In genomic region chr12:79935624-79936040, GRCh38 we compare ENCODE assay signal across 8 cellular contexts. TPM values are rescaled to one million over a fixed set of nuclear protein-coding genes. Genes with fewer than 3 reads are reported as not detected.
A peak's percentile ranks its signal among the peaks of the same experiment; 100 is the strongest.
DNase-seq lines count a peak whose midpoint lies in the region; ATAC-seq, FAIRE-seq and TF ChIP-seq lines count a peak whose summit lies in the region.

No MANE protein-coding gene starts in this region.

- DNase-seq in DND-41 = no peak
- peak; percentile 35 for DNase-seq in SW480 (ENCODE audit: low spot score)
- DNase-seq in fibroblast of pulmonary artery (ENCODE audit: low read depth) = peak; percentile 40
- no peak for DNase-seq in pancreas
- no peak for DNase-seq in globus pallidus (ENCODE audit: low spot score)
- DNase-seq in stimulated activated CD4-positive, alpha-beta T cell treated with anti-CD3 and anti-CD28 coated beads, Interleukin-4, amount 100 ng/mL, for 4 hours = no peak

- WGBS in pancreas, 2 donors = 0 to 1% methylated on average over 6 of the region's 6 CpGs

- H3K9me3 ChIP-seq in DND-41 (ENCODE audit: insufficient read depth, low read length, severe bottlenecking) = no peaks in the 10 kb centered on the region
- no peaks in the 10 kb centered on the region for H3K9me3 ChIP-seq in pancreas

- intact Hi-C loops in pancreas (cut with DNase I) = no loop called here

- ATAC-seq in DND-41 (ENCODE audit: insufficient read depth, low read depth) = no peak
- peak; percentile 25 for ATAC-seq in GM19455 (IDR thresholded peaks at IDR 0.05; ENCODE audit: unreplicated experiment)
- ATAC-seq in HG03457 (IDR thresholded peaks at IDR 0.05; ENCODE audit: unreplicated experiment) = peak; percentile 8
- peak in 2 of 4 donors; percentile 6 to 7 for ATAC-seq in pancreas

- H3K36me3 ChIP-seq in DND-41 (ENCODE audit: insufficient read depth, low read length) (no peaks in the 10 kb centered on the region; the same call in 1 of the 2 replicates), pancreas (no peaks in the 10 kb centered on the region)

- TF ChIP-seq CTCF in DND-41 (IDR thresholded peaks at IDR 0.05; ENCODE audit: borderline replicate concordance, extremely low read depth, low read length, poor library complexity, severe bottlenecking) (no peak), fibroblast of pulmonary artery (IDR thresholded peaks at IDR 0.05; ENCODE audit: low read length, missing control alignments) (no peak), pancreas (IDR thresholded peaks at IDR 0.05) (no peak)

- peak overlapping the region; percentile 93 for H2AFZ ChIP-seq in DND-41 (ENCODE audit: low read depth, low read length)

- peaks cover 28% of the 10 kb centered on the region; the same call in 1 of the 2 replicates for H4K20me1 ChIP-seq in DND-41 (ENCODE audit: insufficient read depth, low read length)

- peak overlapping the region; percentile 92 for H3K9ac ChIP-seq in DND-41 (ENCODE audit: low read depth, low read length)

- peak overlapping the region; percentile 90 for H3K27ac ChIP-seq in DND-41 (ENCODE audit: low read length)
- peak overlapping the region; percentile 87 to 93 (median 88) for H3K27ac ChIP-seq in pancreas

- H3K4me3 ChIP-seq in DND-41 (ENCODE audit: low read depth in 1 of 2, low read length in 2 of 2) = peak overlapping the region; percentile 67 to 90
- H3K4me3 ChIP-seq in fibroblast of pulmonary artery (replicated peaks; ENCODE audit: low read depth, low read length) = peak overlapping the region; percentile 95
- peak overlapping the region; percentile 42 to 89 (median 78) for H3K4me3 ChIP-seq in pancreas

- H3K4me2 ChIP-seq in DND-41 (ENCODE audit: insufficient read depth, low read length) = peak overlapping the region; percentile 92

- H3K79me2 ChIP-seq in DND-41 (ENCODE audit: insufficient read depth, low read length) = peaks cover 53% of the 10 kb centered on the region

- peaks cover 37% of the 10 kb centered on the region for H3K4me1 ChIP-seq in DND-41 (ENCODE audit: insufficient read depth, low read length)
- peaks cover 0 to 22% (median 12%) of the 10 kb centered on the region in 3 donors for H3K4me1 ChIP-seq in pancreas

- FAIRE-seq in pancreas (lab: Jason Lieb, UNC) = peak; percentile 32

- H3K27me3 ChIP-seq in DND-41 (ENCODE audit: insufficient read depth, low read length, poor library complexity) (no peaks in the 10 kb centered on the region), pancreas (no peaks in the 10 kb centered on the region)

RNA-seq across cellular contexts. Expression of gene PPP1R12A, which starts 0.7 kb away (rescaled TPM):
- total RNA-seq in pancreas = 10 to 100 TPM; 12.7 to 31.7 (median 16.0) TPM
- polyA plus RNA-seq in pancreas = 10 to 100 TPM in 1 of 2 donors, 1 to 10 TPM in 1; 6.1 to 11.8 TPM

Comparison
In these comparisons a context has a peak if more than half of its experiments do, and no peak if none do; other contexts are left out.
1. DNase-seq: peak in SW480 (single experiment) and fibroblast of pulmonary artery (single experiment); none in DND-41 (single experiment), pancreas (0 of 6), globus pallidus (single experiment) and stimulated activated CD4-positive, alpha-beta T cell treated with anti-CD3 and anti-CD28 coated beads, Interleukin-4, amount 100 ng/mL, for 4 hours (0 of 2).
2. Peak in every context shown above with its lines, with median percentiles within 50 percentile points of each other: H3K4me3 ChIP-seq.